In genomic region chr17:63621684-63622570, GRCh38 we compare ENCODE assay signal across 1 cellular context.
TF ChIP-seq lines count a peak whose summit lies in the region.

Gene MAP3K3, plus strand, starts transcription at chr17:63622417. Its CDS starts 343 bp downstream, at chr17:63622760.

TF ChIP-seq in WTC11, 78 proteins besides CTCF, POLR2A, EP300 and RAD21 (continued from another document):
- TF ChIP-seq ZNF281 (CRISPR knock-in tag; IDR thresholded peaks at IDR 0.05) = peak; percentile 67; the same call in 1 of the 2 replicates
- TF ChIP-seq TCF7 (CRISPR knock-in tag; IDR thresholded peaks at IDR 0.05; ENCODE audit: low read depth) = no peak
- no peak for TF ChIP-seq SOX15 (CRISPR knock-in tag; IDR thresholded peaks at IDR 0.05)
- peak; percentile 57; the same call in 1 of the 2 replicates for TF ChIP-seq GABPB1 (CRISPR knock-in tag; IDR thresholded peaks at IDR 0.05)
- peak; percentile 30; the same call in 1 of the 2 replicates for TF ChIP-seq FOXP1 (CRISPR knock-in tag; IDR thresholded peaks at IDR 0.05; ENCODE audit: borderline replicate concordance)
- no peak for TF ChIP-seq ZBTB21 (CRISPR knock-in tag; IDR thresholded peaks at IDR 0.05; ENCODE audit: borderline replicate concordance)
- peak; percentile 49; the same call in 1 of the 2 replicates for TF ChIP-seq ZNF219 (CRISPR knock-in tag; IDR thresholded peaks at IDR 0.05; ENCODE audit: borderline replicate concordance)
- TF ChIP-seq ZBTB43 (CRISPR knock-in tag; IDR thresholded peaks at IDR 0.05) = no peak
- no peak for TF ChIP-seq ZMAT4 (CRISPR knock-in tag; IDR thresholded peaks at IDR 0.05)
- TF ChIP-seq E2F4 (CRISPR knock-in tag; IDR thresholded peaks at IDR 0.05; ENCODE audit: borderline replicate concordance, low read depth) = no peak
- TF ChIP-seq OVOL2 (CRISPR knock-in tag; IDR thresholded peaks at IDR 0.05; ENCODE audit: borderline replicate concordance) = no peak
- TF ChIP-seq SP1 (CRISPR knock-in tag; conservative IDR thresholded peaks at IDR 0.05) = peak; percentile 51; the same call in 1 of the 2 replicates
- TF ChIP-seq USF1 (CRISPR knock-in tag; IDR thresholded peaks at IDR 0.05) = peak; percentile 71; the same call in 1 of the 2 replicates
- no peak for TF ChIP-seq ATF3 (CRISPR knock-in tag; conservative IDR thresholded peaks at IDR 0.05)
- TF ChIP-seq TP53 (CRISPR knock-in tag; IDR thresholded peaks at IDR 0.05) = no peak
- TF ChIP-seq FOXK1 (CRISPR knock-in tag; IDR thresholded peaks at IDR 0.05) = peak; percentile 51; the same call in 1 of the 2 replicates
- no peak for TF ChIP-seq CDX4 (CRISPR knock-in tag; IDR thresholded peaks at IDR 0.05; ENCODE audit: borderline replicate concordance)
- peak; percentile 82 for TF ChIP-seq MAX (CRISPR knock-in tag; IDR thresholded peaks at IDR 0.05)
- no peak for TF ChIP-seq E2F1 (CRISPR knock-in tag; IDR thresholded peaks at IDR 0.05)
- no peak for TF ChIP-seq ZNF396 (CRISPR knock-in tag; IDR thresholded peaks at IDR 0.05; ENCODE audit: borderline replicate concordance)
- no peak for TF ChIP-seq IRF1 (CRISPR knock-in tag; IDR thresholded peaks at IDR 0.05)
- peak; percentile 89 for TF ChIP-seq ETV6 (CRISPR knock-in tag; IDR thresholded peaks at IDR 0.05)
- peak; percentile 67 for TF ChIP-seq FOXP4 (CRISPR knock-in tag; IDR thresholded peaks at IDR 0.05)
- TF ChIP-seq NR3C1 (CRISPR knock-in tag; conservative IDR thresholded peaks at IDR 0.05; ENCODE audit: low read depth) = no peak
- TF ChIP-seq ERG (CRISPR knock-in tag; IDR thresholded peaks at IDR 0.05) = no peak
- TF ChIP-seq TEAD1 (CRISPR knock-in tag; IDR thresholded peaks at IDR 0.05) = peak; percentile 86; the same call in 1 of the 2 replicates
- TF ChIP-seq ZNF423 (CRISPR knock-in tag; IDR thresholded peaks at IDR 0.05) = peak; percentile 59; the same call in 1 of the 2 replicates
- peak; percentile 82; the same call in 1 of the 2 replicates for TF ChIP-seq ZNF416 (CRISPR knock-in tag; IDR thresholded peaks at IDR 0.05)
TF ChIP-seq in WTC11: peak in this region for 19.
